In the genomic region with DNA sequence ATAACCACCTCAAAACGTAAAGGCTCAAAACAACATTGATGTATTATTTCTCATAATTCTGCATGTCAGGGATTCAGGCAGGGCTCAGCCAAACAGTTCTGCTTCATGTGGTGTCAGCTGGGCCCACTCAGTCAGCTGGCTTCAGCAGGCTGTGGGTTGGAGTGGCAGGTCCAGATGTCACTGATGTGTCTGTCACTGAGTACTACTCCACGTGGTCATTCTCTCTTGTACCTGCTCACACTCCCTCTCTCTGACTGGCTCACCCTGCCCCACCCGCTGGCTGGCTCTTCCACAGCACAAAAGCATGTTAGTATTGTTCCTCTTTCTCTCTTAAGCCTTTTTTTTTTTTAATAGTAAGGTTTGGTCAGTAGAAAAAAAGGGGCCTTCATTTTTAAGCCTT, we compare ENCODE assay signal across 6 cellular contexts.
"Had no signal": no experiment of that assay in that cellular context is flagged by ENCODE, and none has a peak within 500 bp of the region (broad histone marks: within the 10 kb centered on the region; RNA-seq: fewer than 3 reads in every experiment).

No MANE protein-coding gene starts in this region.

- DNase-seq: activated CD4-positive, alpha-beta T cell treated with anti-CD3 and anti-CD28 coated beads, Interleukin-2, amount 50 U/mL, for 1 hour; activated naive CD4-positive, alpha-beta T cell treated with anti-CD3 and anti-CD28 coated beads, Interleukin-2, amount 10 ng/mL, durations not matched to agents 7 days and 5 days; foreskin melanocyte; kidney had no signal

- H3K27me3 ChIP-seq: tibial nerve, vagina had no signal

- H3K9me3 ChIP-seq: vagina had no signal

- H3K36me3 ChIP-seq: tibial nerve, vagina had no signal

- H3K27ac ChIP-seq: vagina had no signal

- H3K4me3 ChIP-seq: tibial nerve, vagina had no signal

- H3K4me1 ChIP-seq: vagina had no signal
